Comparison of ENCODE assay signal across 1 cellular context in the genomic region with DNA sequence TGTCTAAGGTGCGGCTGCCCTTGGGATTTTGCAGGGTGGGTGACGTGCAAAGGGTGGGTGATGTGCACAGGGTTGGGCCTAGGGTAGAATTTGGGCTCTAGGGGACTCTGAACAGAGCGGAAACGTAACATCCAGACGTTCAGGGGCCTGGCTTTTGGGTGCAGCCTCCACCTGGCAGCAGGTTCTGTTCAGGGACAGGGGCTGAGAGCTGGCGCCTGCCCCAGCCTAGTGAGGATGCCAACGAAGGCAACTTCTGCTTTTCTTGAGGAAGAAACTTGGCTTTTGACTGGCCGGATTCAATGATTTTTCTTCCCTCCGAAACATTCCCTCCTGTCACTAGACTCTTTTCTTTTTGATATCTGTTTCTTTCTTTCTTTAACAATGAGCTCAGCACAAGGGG.
TF ChIP-seq lines count a peak whose summit lies in the region.

No MANE protein-coding gene starts in this region.

TF ChIP-seq in WTC11, 78 proteins besides CTCF, POLR2A, EP300 and RAD21 (continued from another document):
- TF ChIP-seq, protein P1, sequence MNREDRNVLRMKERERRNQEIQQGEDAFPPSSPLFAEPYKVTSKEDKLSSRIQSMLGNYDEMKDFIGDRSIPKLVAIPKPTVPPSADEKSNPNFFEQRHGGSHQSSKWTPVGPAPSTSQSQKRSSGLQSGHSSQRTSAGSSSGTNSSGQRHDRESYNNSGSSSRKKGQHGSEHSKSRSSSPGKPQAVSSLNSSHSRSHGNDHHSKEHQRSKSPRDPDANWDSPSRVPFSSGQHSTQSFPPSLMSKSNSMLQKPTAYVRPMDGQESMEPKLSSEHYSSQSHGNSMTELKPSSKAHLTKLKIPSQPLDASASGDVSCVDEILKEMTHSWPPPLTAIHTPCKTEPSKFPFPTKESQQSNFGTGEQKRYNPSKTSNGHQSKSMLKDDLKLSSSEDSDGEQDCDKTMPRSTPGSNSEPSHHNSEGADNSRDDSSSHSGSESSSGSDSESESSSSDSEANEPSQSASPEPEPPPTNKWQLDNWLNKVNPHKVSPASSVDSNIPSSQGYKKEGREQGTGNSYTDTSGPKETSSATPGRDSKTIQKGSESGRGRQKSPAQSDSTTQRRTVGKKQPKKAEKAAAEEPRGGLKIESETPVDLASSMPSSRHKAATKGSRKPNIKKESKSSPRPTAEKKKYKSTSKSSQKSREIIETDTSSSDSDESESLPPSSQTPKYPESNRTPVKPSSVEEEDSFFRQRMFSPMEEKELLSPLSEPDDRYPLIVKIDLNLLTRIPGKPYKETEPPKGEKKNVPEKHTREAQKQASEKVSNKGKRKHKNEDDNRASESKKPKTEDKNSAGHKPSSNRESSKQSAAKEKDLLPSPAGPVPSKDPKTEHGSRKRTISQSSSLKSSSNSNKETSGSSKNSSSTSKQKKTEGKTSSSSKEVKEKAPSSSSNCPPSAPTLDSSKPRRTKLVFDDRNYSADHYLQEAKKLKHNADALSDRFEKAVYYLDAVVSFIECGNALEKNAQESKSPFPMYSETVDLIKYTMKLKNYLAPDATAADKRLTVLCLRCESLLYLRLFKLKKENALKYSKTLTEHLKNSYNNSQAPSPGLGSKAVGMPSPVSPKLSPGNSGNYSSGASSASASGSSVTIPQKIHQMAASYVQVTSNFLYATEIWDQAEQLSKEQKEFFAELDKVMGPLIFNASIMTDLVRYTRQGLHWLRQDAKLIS (CRISPR knock-in tag; IDR thresholded peaks at IDR 0.05; ENCODE audit: borderline replicate concordance), result no peak
